8 cellular contexts compared by ENCODE assay signal in the genomic region with DNA sequence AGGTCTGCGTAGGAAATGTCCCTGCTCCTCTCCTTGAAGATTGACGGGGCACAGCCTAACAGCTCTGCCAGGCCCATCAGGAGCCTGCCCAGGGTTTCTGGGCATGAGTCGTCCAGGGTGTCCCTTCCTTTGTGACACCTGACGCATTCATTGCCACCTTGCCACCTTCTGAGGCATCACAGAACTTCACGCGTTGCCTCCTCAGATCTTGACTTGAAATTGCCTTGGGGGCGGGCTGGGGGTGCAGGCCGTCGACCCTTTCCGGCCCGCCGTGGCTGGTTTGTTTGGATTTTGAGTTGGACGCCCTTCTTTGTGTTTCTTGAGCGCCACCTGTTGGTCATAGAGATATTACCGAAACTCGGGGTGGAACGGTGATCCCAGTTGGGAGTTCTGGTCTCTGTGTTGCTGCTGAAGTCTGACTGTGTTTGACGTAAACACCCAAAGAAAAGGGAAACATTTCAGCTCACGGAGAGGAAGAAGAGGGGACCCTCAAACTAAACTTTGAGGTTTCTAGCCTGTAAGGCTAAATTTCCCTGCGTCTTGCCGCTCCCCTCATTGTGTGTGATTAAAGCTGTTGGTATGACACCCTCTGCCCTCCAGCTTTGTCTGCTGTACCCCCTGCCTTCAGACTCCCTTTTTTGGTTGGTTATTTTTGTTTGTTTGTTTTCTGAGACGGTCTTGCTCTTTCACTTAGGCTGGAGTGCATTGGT. TPM values are rescaled to one million over a fixed set of nuclear protein-coding genes. Genes with fewer than 3 reads are reported as not detected.
A peak's percentile ranks its signal among the peaks of the same experiment; 100 is the strongest.
DNase-seq lines count a peak whose midpoint lies in the region; ATAC-seq, FAIRE-seq and TF ChIP-seq lines count a peak whose summit lies in the region.

No MANE protein-coding gene starts in this region.

- H3K36me3 Mint-ChIP-seq in activated CD4-positive, alpha-beta memory T cell treated with anti-CD3 and anti-CD28 coated beads, Interleukin-2, amount 10 ng/mL, durations not matched to agents 7 days and 5 days (ENCODE audit: low read depth): no peaks in the 10 kb centered on the region
- peaks cover 3% of the 10 kb centered on the region for H3K36me3 Mint-ChIP-seq in mesothelial cell of epicardium

- H3K4me3 ChIP-seq in AG04449 (ENCODE audit: low read depth, low read length): no peak overlapping the region; the same call in 1 of the 2 replicates

- DNase-seq in AG04449 (ENCODE audit: low read depth, low spot score): no peak
- peak; percentile 68 for DNase-seq in GM19239 (ENCODE audit: insufficient read length, low spot score)
- DNase-seq in NCI-H526 (lab: John Stamatoyannopoulos, UW): peak; percentile 58 to 87
- DNase-seq in activated CD4-positive, alpha-beta memory T cell treated with anti-CD3 and anti-CD28 coated beads, Interleukin-2, amount 10 ng/mL, durations not matched to agents 7 days and 5 days: peak; percentile 66
- peak; percentile 66 for DNase-seq in effector CD4-positive, alpha-beta T cell
- DNase-seq in mesothelial cell of epicardium (ENCODE audit: low spot score in 2 of 2, unreplicated experiment in 2 of 2): peak in 1 of 2 experiments; percentile 84
- DNase-seq in stimulated activated CD8-positive, alpha-beta memory T cell treated with anti-CD3 and anti-CD28 coated beads, Interleukin-2, amount 100 ng/mL, for 1 hour (ENCODE audit: low read depth in 2 of 2): peak; percentile 44 to 52

- H3K4me3 Mint-ChIP-seq in activated CD4-positive, alpha-beta memory T cell treated with anti-CD3 and anti-CD28 coated beads, Interleukin-2, amount 10 ng/mL, durations not matched to agents 7 days and 5 days: no peak overlapping the region
- peak overlapping the region; percentile 38 for H3K4me3 Mint-ChIP-seq in mesothelial cell of epicardium

- no peaks in the 10 kb centered on the region for H3K9me3 Mint-ChIP-seq in activated CD4-positive, alpha-beta memory T cell treated with anti-CD3 and anti-CD28 coated beads, Interleukin-2, amount 10 ng/mL, durations not matched to agents 7 days and 5 days
- no peaks in the 10 kb centered on the region for H3K9me3 Mint-ChIP-seq in mesothelial cell of epicardium

- H3K27ac Mint-ChIP-seq in activated CD4-positive, alpha-beta memory T cell treated with anti-CD3 and anti-CD28 coated beads, Interleukin-2, amount 10 ng/mL, durations not matched to agents 7 days and 5 days: no peak overlapping the region
- H3K27ac Mint-ChIP-seq in mesothelial cell of epicardium: peak overlapping the region; percentile 62

- CTCF ChIA-PET in AG04449 (lab: Yijun Ruan, JAX): interaction anchor here (0.6 to 17.0 kb wide), 49 partner anchors 8 to 351 kb away, joined by 3 to 504 read pairs (median 5); partner anchors contain the start of genes CFAP251 and MLXIP
- CTCF ChIA-PET in activated CD4-positive, alpha-beta memory T cell treated with anti-CD3 and anti-CD28 coated beads, Interleukin-2, amount 10 ng/mL, durations not matched to agents 7 days and 5 days (lab: Charles Lee): interaction anchor here (0.7 to 5.0 kb wide), 23 partner anchors 9 to 329 kb away, joined by 3 to 79 read pairs (median 5); partner anchors contain the start of genes CFAP251 and LRRC43

- peak; percentile 93 for FAIRE-seq in GM19239 (lab: Jason Lieb, UNC)

- H3K4me1 Mint-ChIP-seq in activated CD4-positive, alpha-beta memory T cell treated with anti-CD3 and anti-CD28 coated beads, Interleukin-2, amount 10 ng/mL, durations not matched to agents 7 days and 5 days: peaks cover 17% of the 10 kb centered on the region
- H3K4me1 Mint-ChIP-seq in mesothelial cell of epicardium: peaks cover 2% of the 10 kb centered on the region

- TF ChIP-seq CTCF in AG04449 (IDR thresholded peaks at IDR 0.05; ENCODE audit: insufficient read depth, low read length, missing control alignments) (peak; percentile 59), mesothelial cell of epicardium (IDR thresholded peaks at IDR 0.05; ENCODE audit: unreplicated experiment) (peak; percentile 84)

- H3K27me3 Mint-ChIP-seq in activated CD4-positive, alpha-beta memory T cell treated with anti-CD3 and anti-CD28 coated beads, Interleukin-2, amount 10 ng/mL, durations not matched to agents 7 days and 5 days: no peaks in the 10 kb centered on the region
- no peaks in the 10 kb centered on the region for H3K27me3 Mint-ChIP-seq in mesothelial cell of epicardium (ENCODE audit: low read depth)

- ATAC-seq in HG03460 (IDR thresholded peaks at IDR 0.05; ENCODE audit: unreplicated experiment): no peak

- POLR2A ChIA-PET in AG04449 (lab: Yijun Ruan, JAX): interaction anchor here (0.6 to 1.5 kb wide), 2 partner anchors 45 to 60 kb away, joined by 4 to 5 read pairs; partner anchors contain the start of gene MLXIP
- POLR2A ChIA-PET in activated CD4-positive, alpha-beta memory T cell treated with anti-CD3 and anti-CD28 coated beads, Interleukin-2, amount 10 ng/mL, durations not matched to agents 7 days and 5 days (lab: Charles Lee): interaction anchor here (1.2 kb wide), 1 partner anchor 69 kb away, joined by 3 read pairs; no protein-coding TSS in a partner anchor

RNA-seq across cellular contexts. Expression of gene MLXIP, which starts 44.6 kb away (rescaled TPM):
- 10 to 100 TPM; 26.0 to 29.6 TPM for total RNA-seq in activated CD4-positive, alpha-beta memory T cell treated with anti-CD3 and anti-CD28 coated beads, Interleukin-2, amount 10 ng/mL, durations not matched to agents 7 days and 5 days
- total RNA-seq in mesothelial cell of epicardium: 65.3 to 67.3 TPM (median 65.7 TPM) in 3 replicates

RNA-seq across cellular contexts. Expression of gene IL31, which starts 50.8 kb away (rescaled TPM):
- total RNA-seq in activated CD4-positive, alpha-beta memory T cell treated with anti-CD3 and anti-CD28 coated beads, Interleukin-2, amount 10 ng/mL, durations not matched to agents 7 days and 5 days: not detected
- not detected in 3 replicates for total RNA-seq in mesothelial cell of epicardium

RNA-seq across cellular contexts. Expression of gene LRRC43, which starts 59.7 kb away (rescaled TPM):
- total RNA-seq in activated CD4-positive, alpha-beta memory T cell treated with anti-CD3 and anti-CD28 coated beads, Interleukin-2, amount 10 ng/mL, durations not matched to agents 7 days and 5 days: under 1 TPM in 1 of 2 experiments, not detected in 1; 0.38 TPM
- 3.9 to 6.6 TPM (median 4.9 TPM) in 3 replicates for total RNA-seq in mesothelial cell of epicardium
